11 cellular contexts compared by ENCODE assay signal in genomic region chr6:149751239-149751638, GRCh38. TPM values are rescaled to one million over a fixed set of nuclear protein-coding genes. Genes with fewer than 3 reads are reported as not detected.
A peak's percentile ranks its signal among the peaks of the same experiment; 100 is the strongest.
DNase-seq lines count a peak whose midpoint lies in the region; ATAC-seq and TF ChIP-seq lines count a peak whose summit lies in the region.
"Had no signal": no experiment of that assay in that cellular context is flagged by ENCODE, and none has a peak within 500 bp of the region (broad histone marks: within the 10 kb centered on the region; RNA-seq: fewer than 3 reads in every experiment).

No MANE protein-coding gene starts in this region.

- H2AK5ac ChIP-seq in trophoblast cell (ENCODE audit: low read length), result no peak overlapping the region

- H3K27me3 ChIP-seq in OCI-LY3 (ENCODE audit: low read depth, low read length) (no peaks in the 10 kb centered on the region), mammary epithelial cell (ENCODE audit: insufficient read depth, low read length) (no peaks in the 10 kb centered on the region), trophoblast cell (ENCODE audit: insufficient read depth, low read length) (no peaks in the 10 kb centered on the region), ovary (no peaks in the 10 kb centered on the region)
- H3K27me3 ChIP-seq: uterus had no signal

- BruUV-seq in mammary epithelial cell (replicated peaks; lab: Mats Ljungman, UMichigan), result no TSS peak

- H2BK120ac ChIP-seq in trophoblast cell (ENCODE audit: insufficient read depth, low read length, poor library complexity), result no peak overlapping the region

- no peak overlapping the region for H3K23ac ChIP-seq in trophoblast cell (ENCODE audit: low read length)

- no peak overlapping the region for H3K4me3 ChIP-seq in OCI-LY3 (ENCODE audit: low read length)
- peak overlapping the region; percentile 11 to 95 (median 38) for H3K4me3 ChIP-seq in mammary epithelial cell (replicated peaks in 1 of 3; ENCODE audit: insufficient read depth in 1 of 3, low read depth in 2 of 3, low read length in 3 of 3)
- H3K4me3 ChIP-seq in trophoblast cell (ENCODE audit: low read depth, low read length), result no peak overlapping the region
- no peak overlapping the region for H3K4me3 ChIP-seq in ovary

- no peaks in the 10 kb centered on the region for H3K27me3 Mint-ChIP-seq in activated CD4-positive, alpha-beta T cell treated with anti-CD3 and anti-CD28 coated beads for 36 hours

- TF ChIP-seq CTCF in OCI-LY3 (IDR thresholded peaks at IDR 0.05; ENCODE audit: low read depth, low read length) (no peak), mammary epithelial cell (conservative IDR thresholded peaks at IDR 0.05 in 1 of 2, IDR thresholded peaks at IDR 0.05 in 1 of 2; ENCODE audit: extremely low read depth in 1 of 2, insufficient read depth in 1 of 2, low read depth in 1 of 2, low read length in 2 of 2) (no peak), ovary (IDR thresholded peaks at IDR 0.05) (no peak)

- CTCF ChIA-PET in activated CD4-positive, alpha-beta T cell treated with anti-CD3 and anti-CD28 coated beads for 36 hours (lab: Charles Lee), result no interaction called here
- CTCF ChIA-PET in mammary epithelial cell (lab: Charles Lee; ENCODE audit: low non-redundant PET), result no interaction called here

- no peak for ATAC-seq in activated CD4-positive, alpha-beta T cell treated with anti-CD3 and anti-CD28 coated beads for 36 hours
- no peak for ATAC-seq in GM21717 (IDR thresholded peaks at IDR 0.05; ENCODE audit: unreplicated experiment)

- WGBS in mammary epithelial cell (ENCODE audit: low coverage, missing lambda C conversion rate), result 97% methylated on average over 6 of the region's 8 CpGs
- WGBS in trophoblast cell (ENCODE audit: extremely low coverage, insufficient coverage, insufficient read length), result no CpG with 5 or more reads among the region's 8 CpGs
- WGBS in ovary, 3 donors, result 80 to 91% (median 85%) methylated on average over 8 of the region's 8 CpGs

- no peak overlapping the region for H3K9ac ChIP-seq in OCI-LY3 (ENCODE audit: low read length)
- peak overlapping the region; percentile 89 for H3K9ac ChIP-seq in mammary epithelial cell (ENCODE audit: insufficient read depth, low read length)
- H3K9ac ChIP-seq in trophoblast cell (ENCODE audit: low read length), result no peak overlapping the region

- intact Hi-C loops in activated CD4-positive, alpha-beta T cell treated with anti-CD3 and anti-CD28 coated beads for 36 hours (cut with DNase I, micrococcal nuclease), result no loop called here
- intact Hi-C loops in mammary epithelial cell (cut with micrococcal nuclease) (no loop called here), ovary (cut with DNase I) (no loop called here)

- H2BK5ac ChIP-seq in trophoblast cell (ENCODE audit: low read depth, low read length, poor library complexity), result no peak overlapping the region

- H2BK12ac ChIP-seq in trophoblast cell (ENCODE audit: low read length), result no peak overlapping the region

- H3K27ac ChIP-seq in OCI-LY3 (ENCODE audit: low read length), result no peak overlapping the region
- H3K27ac ChIP-seq in mammary epithelial cell (ENCODE audit: insufficient read depth, low read depth, low read length), result no peak overlapping the region
- no peak overlapping the region for H3K27ac ChIP-seq in trophoblast cell (ENCODE audit: low read depth, low read length)
- no peak overlapping the region for H3K27ac ChIP-seq in ovary

- H2AFZ ChIP-seq in OCI-LY3 (ENCODE audit: low read depth, low read length), result no peak overlapping the region
- no peak overlapping the region for H2AFZ ChIP-seq in mammary epithelial cell (ENCODE audit: low read depth, low read length)
- no peak overlapping the region for H2AFZ ChIP-seq in trophoblast cell (ENCODE audit: insufficient read depth, low read length, poor library complexity)

- H3K4me2 ChIP-seq in OCI-LY3 (ENCODE audit: low read length), result 0 out of 2 replicates have a peak overlapping the region, but pooled peaks have one; percentile 95
- peak overlapping the region; percentile 81 for H3K4me2 ChIP-seq in mammary epithelial cell (ENCODE audit: insufficient read depth, low read depth, low read length)
- no peak overlapping the region for H3K4me2 ChIP-seq in trophoblast cell (ENCODE audit: low read length)

- peaks cover 5% of the 10 kb centered on the region for H3K36me3 Mint-ChIP-seq in activated CD4-positive, alpha-beta T cell treated with anti-CD3 and anti-CD28 coated beads for 36 hours (ENCODE audit: low read depth)

- H3K14ac ChIP-seq in trophoblast cell (ENCODE audit: low read length), result no peak overlapping the region

- DNase-seq in activated CD4-positive, alpha-beta T cell treated with anti-CD3 and anti-CD28 coated beads for 36 hours, result no peak
- DNase-seq in activated CD4-positive, alpha-beta T cell treated with anti-CD3 and anti-CD28 coated beads for 48 hours, result no peak
- DNase-seq in mammary epithelial cell (no peak), trophoblast cell (no peak), ovary (no peak), inferior parietal cortex (ENCODE audit: extremely low spot score) (no peak)
- DNase-seq: ACHN; activated naive CD4-positive, alpha-beta T cell; uterus had no signal

- POLR2A ChIA-PET in activated CD4-positive, alpha-beta T cell treated with anti-CD3 and anti-CD28 coated beads for 36 hours (lab: Charles Lee), result no interaction called here

- no peak overlapping the region for H4K8ac ChIP-seq in trophoblast cell (ENCODE audit: low read depth, low read length)

- no peak for TF ChIP-seq EP300 in ovary (IDR thresholded peaks at IDR 0.05)

- no peak overlapping the region for H4K91ac ChIP-seq in trophoblast cell (ENCODE audit: low read depth, low read length)

- peak overlapping the region; percentile 90 for H3K4me3 Mint-ChIP-seq in activated CD4-positive, alpha-beta T cell treated with anti-CD3 and anti-CD28 coated beads for 36 hours

- peaks cover 68% of the 10 kb centered on the region for H3K79me2 ChIP-seq in OCI-LY3 (ENCODE audit: low read length)
- peaks cover 70% of the 10 kb centered on the region for H3K79me2 ChIP-seq in mammary epithelial cell (ENCODE audit: insufficient read depth, low read length)
- peaks cover 15% of the 10 kb centered on the region for H3K79me2 ChIP-seq in trophoblast cell (ENCODE audit: control insufficient read depth, insufficient read depth, low read length, poor library complexity)

- no peak overlapping the region for H4K12ac ChIP-seq in trophoblast cell (ENCODE audit: low read depth, low read length)

- H3K18ac ChIP-seq in trophoblast cell (ENCODE audit: low read length), result no peak overlapping the region

- peaks cover 42% of the 10 kb centered on the region for H3K4me1 Mint-ChIP-seq in activated CD4-positive, alpha-beta T cell treated with anti-CD3 and anti-CD28 coated beads for 36 hours

- H3K4me1 ChIP-seq in OCI-LY3 (ENCODE audit: low read length) (peaks cover 10% of the 10 kb centered on the region), mammary epithelial cell (ENCODE audit: insufficient read depth, low read length) (peaks cover 13% of the 10 kb centered on the region), trophoblast cell (ENCODE audit: control insufficient read depth in 1 of 2, insufficient read depth in 2 of 2, low read length in 2 of 2) (no peaks in the 10 kb centered on the region), ovary (ENCODE audit: insufficient read depth) (peaks cover 8% of the 10 kb centered on the region)

- no peaks in the 10 kb centered on the region for H3K36me3 ChIP-seq in OCI-LY3 (replicated peaks; ENCODE audit: low read depth, low read length)
- peaks cover 6% of the 10 kb centered on the region for H3K36me3 ChIP-seq in mammary epithelial cell (ENCODE audit: insufficient read depth, low read length)
- no peaks in the 10 kb centered on the region for H3K36me3 ChIP-seq in trophoblast cell (ENCODE audit: control insufficient read depth in 1 of 2, insufficient read depth in 2 of 2, low read length in 2 of 2)
- H3K36me3 ChIP-seq in ovary, result no peaks in the 10 kb centered on the region
- H3K36me3 ChIP-seq: uterus had no signal

- no peak for TF ChIP-seq POLR2A in ovary (IDR thresholded peaks at IDR 0.05)

- H3K4ac ChIP-seq in trophoblast cell (ENCODE audit: low read depth, low read length), result peak overlapping the region; percentile 75

- dilution Hi-C loops in mammary epithelial cell (cut with HindIII; ENCODE audit: low sequenced_read_pairs), result no loop called here

- in situ Hi-C loops in mammary epithelial cell (cut with MboI; ENCODE audit: low sequenced_read_pairs in 2 of 2), result no loop called here

- no peaks in the 10 kb centered on the region for H3K9me3 ChIP-seq in OCI-LY3 (ENCODE audit: insufficient read depth, low read length)
- H3K9me3 ChIP-seq in mammary epithelial cell (replicated peaks; ENCODE audit: insufficient read depth, low read length), result no peaks in the 10 kb centered on the region
- H3K9me3 ChIP-seq in trophoblast cell (ENCODE audit: insufficient read depth, low read depth, low read length), result no peaks in the 10 kb centered on the region
- H3K9me3 ChIP-seq in ovary, result no peaks in the 10 kb centered on the region
- H3K9me3 ChIP-seq: uterus had no signal

- H4K20me1 ChIP-seq in OCI-LY3 (ENCODE audit: insufficient read depth, low read length) (peaks cover 26% of the 10 kb centered on the region; the same call in 1 of the 2 replicates), mammary epithelial cell (ENCODE audit: insufficient read depth, low read length) (peaks cover 4% of the 10 kb centered on the region)

- no peaks in the 10 kb centered on the region for H3K9me3 Mint-ChIP-seq in activated CD4-positive, alpha-beta T cell treated with anti-CD3 and anti-CD28 coated beads for 36 hours (ENCODE audit: low read depth)

- H3K27ac Mint-ChIP-seq in activated CD4-positive, alpha-beta T cell treated with anti-CD3 and anti-CD28 coated beads for 36 hours, result no peak overlapping the region

- peaks cover 7% of the 10 kb centered on the region for H3K79me1 ChIP-seq in trophoblast cell (ENCODE audit: low read length)

RNA-seq across cellular contexts. Expression of gene PCMT1, which starts 1.7 kb away (rescaled TPM):
- total RNA-seq in activated CD4-positive, alpha-beta T cell treated with anti-CD3 and anti-CD28 coated beads for 36 hours, result 10 to 100 TPM; 90.1 to 91.3 TPM
- total RNA-seq in mammary epithelial cell, result 100 to 1,000 TPM; 122 to 124 TPM
- polyA plus RNA-seq in mammary epithelial cell, result 176 TPM
- polyA minus RNA-seq in mammary epithelial cell, result 104 TPM
- 75.3 and 78.6 TPM in 2 replicates for polyA plus RNA-seq in trophoblast cell (2013)
- 10 to 100 TPM; 48.1 to 61.8 (median 54.7) TPM for total RNA-seq in ovary
- polyA plus RNA-seq in ovary, result 10 to 100 TPM; 49.5 to 71.8 TPM

RNA-seq across cellular contexts. Expression of gene NUP43, which starts 4.9 kb away (rescaled TPM):
- 10 to 100 TPM; 80.5 to 89.4 TPM for total RNA-seq in activated CD4-positive, alpha-beta T cell treated with anti-CD3 and anti-CD28 coated beads for 36 hours
- 10 to 100 TPM; 29.8 to 51.4 TPM for total RNA-seq in mammary epithelial cell
- polyA plus RNA-seq in mammary epithelial cell, result 16.7 TPM
- 69.3 TPM for polyA minus RNA-seq in mammary epithelial cell
- 24.0 and 24.7 TPM in 2 replicates for polyA plus RNA-seq in trophoblast cell (2013)
- 10 to 100 TPM; 14.2 to 37.3 (median 26.0) TPM for total RNA-seq in ovary
- polyA plus RNA-seq in ovary, result 10 to 100 TPM in 1 of 2 donors, 1 to 10 TPM in 1; 8.9 to 20.2 TPM

RNA-seq across cellular contexts. Expression of gene LATS1, which starts 33.3 kb away (rescaled TPM):
- 10 to 100 TPM; 21.2 to 23.5 TPM for total RNA-seq in activated CD4-positive, alpha-beta T cell treated with anti-CD3 and anti-CD28 coated beads for 36 hours
- total RNA-seq in mammary epithelial cell, result 10 to 100 TPM; 19.8 to 26.6 TPM
- polyA plus RNA-seq in mammary epithelial cell, result 12.6 TPM
- polyA minus RNA-seq in mammary epithelial cell, result 24.8 TPM
- polyA plus RNA-seq in trophoblast cell (2013), result 8.8 and 8.9 TPM in 2 replicates
- 10 to 100 TPM; 19.6 to 46.0 (median 36.4) TPM for total RNA-seq in ovary
- polyA plus RNA-seq in ovary, result 10 to 100 TPM; 10.7 to 19.1 TPM

Comparison
In these comparisons a context has a peak if more than half of its experiments do, and no peak if none do; other contexts are left out.
1. H3K4me3 ChIP-seq: peak in mammary epithelial cell (3 of 3); none in OCI-LY3 (single experiment), trophoblast cell (single experiment) and ovary (single experiment).